In genomic region chr19:18208098-18208951, GRCh38 we compare ENCODE assay signal across 8 cellular contexts. TPM values are rescaled to one million over a fixed set of nuclear protein-coding genes. Genes with fewer than 3 reads are reported as not detected.
A peak's percentile ranks its signal among the peaks of the same experiment; 100 is the strongest.
DNase-seq lines count a peak whose midpoint lies in the region; ATAC-seq and TF ChIP-seq lines count a peak whose summit lies in the region.

No MANE protein-coding gene starts in this region.

- H3K4me1 ChIP-seq in CD4-positive, CD25-positive, alpha-beta regulatory T cell (ENCODE audit: control insufficient read depth, insufficient read depth, low read length, poor library complexity, severe bottlenecking), result peaks cover 18% of the 10 kb centered on the region
- H3K4me1 ChIP-seq in fibroblast of lung (ENCODE audit: control insufficient read depth, extremely low read depth, insufficient read depth, low read length) (peaks cover 21% of the 10 kb centered on the region), gastrocnemius medialis (peaks cover 6 to 13% of the 10 kb centered on the region in 2 donors)

- no peaks in the 10 kb centered on the region for H3K36me3 Mint-ChIP-seq in CD4-positive, CD25-positive, alpha-beta regulatory T cell
- H3K36me3 Mint-ChIP-seq in activated CD4-positive, alpha-beta T cell treated with anti-CD3 and anti-CD28 coated beads, Interleukin-2, amount 10 ng/mL, durations not matched to agents 24 days and 14 days (ENCODE audit: low read depth), result no peaks in the 10 kb centered on the region

- H3K9me3 Mint-ChIP-seq in CD4-positive, CD25-positive, alpha-beta regulatory T cell, result no peaks in the 10 kb centered on the region
- H3K9me3 Mint-ChIP-seq in activated CD4-positive, alpha-beta T cell treated with anti-CD3 and anti-CD28 coated beads, Interleukin-2, amount 10 ng/mL, durations not matched to agents 24 days and 14 days, result no peaks in the 10 kb centered on the region

- peak overlapping the region; percentile 37 for H3K9ac ChIP-seq in fibroblast of lung (ENCODE audit: insufficient read depth, low read length)

- H3K4me3 ChIP-seq in CD4-positive, CD25-positive, alpha-beta regulatory T cell (ENCODE audit: low read depth, low read length), result no peak overlapping the region
- peak overlapping the region in 3 of 4 experiments; percentile 9 to 22 (median 15) for H3K4me3 ChIP-seq in fibroblast of lung (replicated peaks in 1 of 4; ENCODE audit: control extremely low read depth in 1 of 4, insufficient read depth in 1 of 4, low read depth in 3 of 4, low read length in 4 of 4)
- no peak overlapping the region for H3K4me3 ChIP-seq in gastrocnemius medialis

- no peak overlapping the region for H3K27ac ChIP-seq in CD4-positive, CD25-positive, alpha-beta regulatory T cell (ENCODE audit: insufficient read depth, low read length, poor library complexity, severe bottlenecking)
- H3K27ac ChIP-seq in fibroblast of lung (ENCODE audit: insufficient read depth, low read length) (peak overlapping the region; percentile 100), gastrocnemius medialis (peak overlapping the region in 1 of 4 donors; percentile 29)

- DNase-seq in CD4-positive, CD25-positive, alpha-beta regulatory T cell, result peak; percentile 32 to 50 (median 44)
- peak; percentile 34 for DNase-seq in HS-5 (ENCODE audit: low read depth)
- DNase-seq in activated CD4-positive, alpha-beta T cell treated with anti-CD3 and anti-CD28 coated beads, Interleukin-2, amount 10 ng/mL, durations not matched to agents 24 days and 14 days, result peak; percentile 88
- DNase-seq in fibroblast of lung (ENCODE audit: low read depth in 2 of 2), result peak; percentile 67 to 89
- DNase-seq in gastrocnemius medialis, result peak in 1 of 2 donors; percentile 33
- DNase-seq in HPDE6-E6E7 (ENCODE audit: extremely low spot score), result no peak
- DNase-seq in GM19238 (ENCODE audit: insufficient read length, low spot score), result no peak

- no peaks in the 10 kb centered on the region for H3K9me3 ChIP-seq in CD4-positive, CD25-positive, alpha-beta regulatory T cell (ENCODE audit: control insufficient read depth in 2 of 2, low read length in 2 of 2)
- H3K9me3 ChIP-seq in fibroblast of lung (ENCODE audit: control insufficient read depth, insufficient read depth, low read depth, low read length) (no peaks in the 10 kb centered on the region), gastrocnemius medialis (no peaks in the 10 kb centered on the region)

- intact Hi-C loops in activated CD4-positive, alpha-beta T cell treated with anti-CD3 and anti-CD28 coated beads, Interleukin-2, amount 10 ng/mL, durations not matched to agents 24 days and 14 days (cut with micrococcal nuclease), result loop anchor here (1.0 kb wide), 1 partner anchor 43 kb away; no protein-coding TSS in a partner anchor
- intact Hi-C loops in gastrocnemius medialis (cut with DNase I; ENCODE audit: low total_unique reads), result loop anchor here (1.0 to 10.0 kb wide), 3 partner anchors 44 to 206 kb away; partner anchors contain the start of genes LSM4 and SSBP4

- no peak for TF ChIP-seq POLR2A in gastrocnemius medialis (IDR thresholded peaks at IDR 0.05)

- H3K36me3 ChIP-seq in CD4-positive, CD25-positive, alpha-beta regulatory T cell (ENCODE audit: control insufficient read depth, insufficient read depth, low read length), result no peaks in the 10 kb centered on the region
- no peaks in the 10 kb centered on the region for H3K36me3 ChIP-seq in fibroblast of lung (ENCODE audit: control insufficient read depth, insufficient read depth, low read length)
- H3K36me3 ChIP-seq in gastrocnemius medialis, result no peaks in the 10 kb centered on the region

- H2AFZ ChIP-seq in fibroblast of lung (ENCODE audit: low read length), result no peak overlapping the region

- peaks cover 18% of the 10 kb centered on the region for H3K27me3 Mint-ChIP-seq in CD4-positive, CD25-positive, alpha-beta regulatory T cell
- peaks cover 5% of the 10 kb centered on the region for H3K27me3 Mint-ChIP-seq in activated CD4-positive, alpha-beta T cell treated with anti-CD3 and anti-CD28 coated beads, Interleukin-2, amount 10 ng/mL, durations not matched to agents 24 days and 14 days

- H3K27ac Mint-ChIP-seq in CD4-positive, CD25-positive, alpha-beta regulatory T cell, result no peak overlapping the region
- H3K27ac Mint-ChIP-seq in activated CD4-positive, alpha-beta T cell treated with anti-CD3 and anti-CD28 coated beads, Interleukin-2, amount 10 ng/mL, durations not matched to agents 24 days and 14 days, result no peak overlapping the region

- no peaks in the 10 kb centered on the region for H3K27me3 ChIP-seq in CD4-positive, CD25-positive, alpha-beta regulatory T cell (ENCODE audit: control insufficient read depth, insufficient read depth, low read length)
- no peaks in the 10 kb centered on the region for H3K27me3 ChIP-seq in fibroblast of lung (ENCODE audit: control insufficient read depth, insufficient read depth, low read length)
- no peaks in the 10 kb centered on the region for H3K27me3 ChIP-seq in gastrocnemius medialis

- peaks cover 5% of the 10 kb centered on the region for H3K79me2 ChIP-seq in fibroblast of lung (ENCODE audit: control insufficient read depth, insufficient read depth, low read length)

- no peaks in the 10 kb centered on the region for H4K20me1 ChIP-seq in fibroblast of lung (ENCODE audit: control insufficient read depth, extremely low read depth, insufficient read depth, low read length)

- H3K4me2 ChIP-seq in fibroblast of lung (ENCODE audit: extremely low read depth, insufficient read depth, low read length), result peak overlapping the region; percentile 68

- peak overlapping the region in 1 of 4 donors; percentile 21 for H3K4me3 Mint-ChIP-seq in CD4-positive, CD25-positive, alpha-beta regulatory T cell
- H3K4me3 Mint-ChIP-seq in activated CD4-positive, alpha-beta T cell treated with anti-CD3 and anti-CD28 coated beads, Interleukin-2, amount 10 ng/mL, durations not matched to agents 24 days and 14 days, result no peak overlapping the region

- no peak for ATAC-seq in CD4-positive, CD25-positive, alpha-beta regulatory T cell (ENCODE audit: low read depth in 2 of 2)
- ATAC-seq in gastrocnemius medialis (no peak), GM18868 (IDR thresholded peaks at IDR 0.05; ENCODE audit: unreplicated experiment) (no peak)

- TF ChIP-seq CTCF in fibroblast of lung (conservative IDR thresholded peaks at IDR 0.05 in 1 of 2, IDR thresholded peaks at IDR 0.05 in 1 of 2; ENCODE audit: low read depth in 1 of 2, low read length in 2 of 2) (peak; percentile 40 to 48), gastrocnemius medialis (IDR thresholded peaks at IDR 0.05 in 4 of 5, conservative IDR thresholded peaks at IDR 0.05 in 1 of 5) (peak; percentile 28 to 91 (median 62))

- H3K4me1 Mint-ChIP-seq in CD4-positive, CD25-positive, alpha-beta regulatory T cell, result peaks cover under 1 to 20% (median 7%) of the 10 kb centered on the region in 4 donors
- H3K4me1 Mint-ChIP-seq in activated CD4-positive, alpha-beta T cell treated with anti-CD3 and anti-CD28 coated beads, Interleukin-2, amount 10 ng/mL, durations not matched to agents 24 days and 14 days, result peaks cover 6% of the 10 kb centered on the region

- in situ Hi-C loops in gastrocnemius medialis (cut with MboI; ENCODE audit: low sequenced_read_pairs in 4 of 4), result loop anchor here in 1 of 4 donors (5.0 kb wide), 1 partner anchor 39 kb away; no protein-coding TSS in a partner anchor

RNA-seq across cellular contexts. Expression of gene RAB3A, which starts 4.5 kb away (rescaled TPM):
- total RNA-seq in CD4-positive, CD25-positive, alpha-beta regulatory T cell, result 5.1 TPM
- 1 to 10 TPM in 2 of 4 donors, under 1 TPM in 2; 0.87 to 1.6 (median 1.2) TPM for polyA plus RNA-seq in CD4-positive, CD25-positive, alpha-beta regulatory T cell
- total RNA-seq in activated CD4-positive, alpha-beta T cell treated with anti-CD3 and anti-CD28 coated beads, Interleukin-2, amount 10 ng/mL, durations not matched to agents 24 days and 14 days, result 9.6 and 10.3 TPM in 2 replicates
- total RNA-seq in fibroblast of lung, result 0.77 and 2.0 TPM in 2 replicates
- 3.6 and 10.1 TPM in 2 replicates for polyA plus RNA-seq in fibroblast of lung
- 4.7 and 10.5 TPM in 2 replicates for polyA plus RNA-seq in fibroblast of lung (2012)
- polyA minus RNA-seq in fibroblast of lung (ENCODE audit: low replicate concordance), result 17.8 and 47.5 TPM in 2 replicates
- total RNA-seq in gastrocnemius medialis, result 1 to 10 TPM in 1 of 4 donors, under 1 TPM in 1, not detected in 2; 0.51 to 2.3 TPM

RNA-seq across cellular contexts. Expression of gene MPV17L2, which starts 15.3 kb away (rescaled TPM):
- total RNA-seq in CD4-positive, CD25-positive, alpha-beta regulatory T cell, result 5.5 TPM
- polyA plus RNA-seq in CD4-positive, CD25-positive, alpha-beta regulatory T cell, result 10 to 100 TPM; 11.3 to 20.8 (median 13.9) TPM
- 18.4 and 20.9 TPM in 2 replicates for total RNA-seq in activated CD4-positive, alpha-beta T cell treated with anti-CD3 and anti-CD28 coated beads, Interleukin-2, amount 10 ng/mL, durations not matched to agents 24 days and 14 days
- total RNA-seq in fibroblast of lung (4.1 and 4.6 TPM in 2 replicates), gastrocnemius medialis (10 to 100 TPM; 18.1 to 38.9 (median 33.0) TPM)
- polyA plus RNA-seq in fibroblast of lung, result 9.4 and 16.7 TPM in 2 replicates
- 10.2 and 18.3 TPM in 2 replicates for polyA plus RNA-seq in fibroblast of lung (2012)
- 25.6 and 48.3 TPM in 2 replicates for polyA minus RNA-seq in fibroblast of lung (ENCODE audit: low replicate concordance)

RNA-seq across cellular contexts. Expression of gene PDE4C, which starts 17.9 kb away (rescaled TPM):
- not detected for total RNA-seq in CD4-positive, CD25-positive, alpha-beta regulatory T cell
- polyA plus RNA-seq in CD4-positive, CD25-positive, alpha-beta regulatory T cell, result not detected
- total RNA-seq in activated CD4-positive, alpha-beta T cell treated with anti-CD3 and anti-CD28 coated beads, Interleukin-2, amount 10 ng/mL, durations not matched to agents 24 days and 14 days, result 0.14 and 0.37 TPM in 2 replicates
- total RNA-seq in fibroblast of lung (1.3 and 2.0 TPM in 2 replicates), gastrocnemius medialis (1 to 10 TPM in 1 of 4 donors, under 1 TPM in 2, not detected in 1; 0.65 to 2.6 (median 0.76) TPM)
- polyA plus RNA-seq in fibroblast of lung, result 0.09 and 0.35 TPM in 2 replicates
- polyA plus RNA-seq in fibroblast of lung (2012), result 0.52 and 1.6 TPM in 2 replicates
- not detected in 2 replicates for polyA minus RNA-seq in fibroblast of lung (ENCODE audit: low replicate concordance)

RNA-seq across cellular contexts. Expression of gene IFI30, which starts 34.7 kb away (rescaled TPM):
- 2.3 TPM for total RNA-seq in CD4-positive, CD25-positive, alpha-beta regulatory T cell
- polyA plus RNA-seq in CD4-positive, CD25-positive, alpha-beta regulatory T cell, result 10 to 100 TPM in 2 of 4 donors, 1 to 10 TPM in 2; 7.1 to 17.8 (median 9.7) TPM
- 49.4 and 52.7 TPM in 2 replicates for total RNA-seq in activated CD4-positive, alpha-beta T cell treated with anti-CD3 and anti-CD28 coated beads, Interleukin-2, amount 10 ng/mL, durations not matched to agents 24 days and 14 days
- total RNA-seq in fibroblast of lung (3.1 and 8.8 TPM in 2 replicates), gastrocnemius medialis (10 to 100 TPM in 2 of 4 donors, 1 to 10 TPM in 2; 3.5 to 20.4 (median 14.0) TPM)
- polyA plus RNA-seq in fibroblast of lung, result 15.8 and 50.9 TPM in 2 replicates
- 19.6 and 57.5 TPM in 2 replicates for polyA plus RNA-seq in fibroblast of lung (2012)
- polyA minus RNA-seq in fibroblast of lung (ENCODE audit: low replicate concordance), result 15.8 and 53.5 TPM in 2 replicates

RNA-seq across cellular contexts. Expression of gene PIK3R2, which starts 55.4 kb away (rescaled TPM):
- total RNA-seq in CD4-positive, CD25-positive, alpha-beta regulatory T cell, result 9.4 TPM
- 1 to 10 TPM in 2 of 4 donors, under 1 TPM in 2; 0.42 to 3.6 (median 2.0) TPM for polyA plus RNA-seq in CD4-positive, CD25-positive, alpha-beta regulatory T cell
- total RNA-seq in activated CD4-positive, alpha-beta T cell treated with anti-CD3 and anti-CD28 coated beads, Interleukin-2, amount 10 ng/mL, durations not matched to agents 24 days and 14 days, result 19.6 and 20.7 TPM in 2 replicates
- total RNA-seq in fibroblast of lung (10.1 and 11.3 TPM in 2 replicates), gastrocnemius medialis (10 to 100 TPM in 1 of 4 donors, 1 to 10 TPM in 3; 5.6 to 11.9 (median 6.0) TPM)
- polyA plus RNA-seq in fibroblast of lung, result 18.4 and 29.5 TPM in 2 replicates
- polyA plus RNA-seq in fibroblast of lung (2012), result 32.6 and 45.1 TPM in 2 replicates
- polyA minus RNA-seq in fibroblast of lung (ENCODE audit: low replicate concordance), result 25.4 and 35.9 TPM in 2 replicates

Comparison
In these comparisons a context has a peak if more than half of its experiments do, and no peak if none do; other contexts are left out.
1. DNase-seq: peak in CD4-positive, CD25-positive, alpha-beta regulatory T cell (3 of 3), HS-5 (single experiment), activated CD4-positive, alpha-beta T cell treated with anti-CD3 and anti-CD28 coated beads, Interleukin-2, amount 10 ng/mL, durations not matched to agents 24 days and 14 days (single experiment) and fibroblast of lung (2 of 2); none in HPDE6-E6E7 (single experiment) and GM19238 (single experiment).
2. H3K4me3 ChIP-seq: peak in fibroblast of lung (3 of 4); none in CD4-positive, CD25-positive, alpha-beta regulatory T cell (single experiment) and gastrocnemius medialis (0 of 4).